22 cellular contexts compared by ENCODE assay signal in the genomic region with DNA sequence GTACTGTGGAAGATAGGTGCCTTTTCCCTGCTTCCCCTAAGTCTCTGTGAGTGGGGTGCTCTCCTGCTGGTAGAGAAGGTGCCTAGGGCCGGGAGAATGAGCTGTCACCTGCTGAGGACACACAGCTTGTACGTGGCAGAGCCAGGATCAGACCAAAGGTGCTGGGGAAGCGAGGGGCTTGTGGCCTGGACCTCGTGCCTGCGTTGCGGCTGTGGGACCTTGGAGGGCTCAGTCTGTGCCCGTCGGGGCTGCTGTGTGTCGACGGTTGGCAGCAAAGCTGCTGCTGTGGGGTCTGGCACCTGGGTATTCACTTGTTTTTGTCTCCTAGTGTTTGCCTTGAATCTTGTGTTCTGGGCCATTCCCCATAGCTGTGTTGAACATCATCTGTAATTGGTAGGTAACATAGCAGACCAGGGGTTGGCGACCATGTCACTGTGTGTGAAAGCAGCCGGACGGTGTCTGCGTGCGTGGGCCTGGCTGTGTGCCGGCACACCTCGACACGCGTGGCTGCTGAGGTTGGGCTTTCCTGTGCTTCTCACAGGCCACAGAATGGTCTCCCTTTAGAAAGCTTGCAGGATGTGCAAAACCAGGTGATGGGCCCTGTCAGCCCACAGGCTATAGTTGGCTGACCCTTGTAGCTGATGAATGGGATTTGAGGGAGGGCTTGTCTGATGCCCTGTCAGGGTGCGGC. TPM values are rescaled to one million over a fixed set of nuclear protein-coding genes. Genes with fewer than 3 reads are reported as not detected.
DNase-seq lines count a peak whose midpoint lies in the region; ATAC-seq and TF ChIP-seq lines count a peak whose summit lies in the region.
"Had no signal": no experiment of that assay in that cellular context is flagged by ENCODE, and none has a peak within 500 bp of the region (broad histone marks: within the 10 kb centered on the region; RNA-seq: fewer than 3 reads in every experiment).

No MANE protein-coding gene starts in this region.

- no peak for DNase-seq in natural killer cell
- no peak for DNase-seq in natural killer cell treated with Interleukin-12 subunit alpha and Interleukin-12 subunit beta and Interleukin-15 and Interleukin-18, amount 100 ng/mL, for 72 hours (ENCODE audit: low spot score)
- DNase-seq in Panc1 (ENCODE audit: low read depth, low spot score), result no peak
- no peak for DNase-seq in endothelial cell (ENCODE audit: low spot score)
- no peak for DNase-seq in NOMO-1 treated with DMSO at 0.1 percent for 48 hours (lab: John Stamatoyannopoulos, UW; ENCODE audit: unreplicated experiment)
- no peak for DNase-seq in stimulated activated CD4-positive, alpha-beta T cell treated with anti-CD3 and anti-CD28 coated beads, Interleukin-12 subunit alpha, Interleukin-12 subunit beta, amount 100 ng/mL, for 4 hours
- DNase-seq: CD8-positive, alpha-beta memory T cell; DMS79 treated with DMSO at 0.1 percent for 48 hours; GF-D8; GM23248; H7; HFFc6; IMR-90; NCI-H1048; NCI-H1417; NCI-H1694; NCI-H2029 treated with DMSO at 0.1 percent for 48 hours; NCI-H526 treated with DMSO at 0.1 percent for 48 hours; SHP77 treated with DMSO at 0.1 percent for 48 hours had no signal

- TF ChIP-seq CTCF in natural killer cell (IDR thresholded peaks at IDR 0.05) (no peak), Panc1 (IDR thresholded peaks at IDR 0.05) (no peak), endothelial cell (IDR thresholded peaks at IDR 0.05; ENCODE audit: unreplicated experiment) (no peak)

- ATAC-seq in natural killer cell (peak in 1 of 3 donors; percentile 7), Panc1 (no peak), HG03354 (IDR thresholded peaks at IDR 0.05; ENCODE audit: poor library complexity, severe bottlenecking, unreplicated experiment) (no peak)
- no peak for ATAC-seq in natural killer cell treated with Interleukin-12 subunit alpha and Interleukin-12 subunit beta and Interleukin-15 and Interleukin-18, amount 100 ng/mL, for 72 hours

- CTCF ChIA-PET in Panc1 (lab: Charles Lee), result no interaction called here

- POLR2A ChIA-PET in Panc1 (lab: Charles Lee), result no interaction called here

- H3K27ac Mint-ChIP-seq in natural killer cell (peak overlapping the region; percentile 21 to 52), endothelial cell (ENCODE audit: unreplicated experiment) (peak overlapping the region; percentile 93)
- no peak overlapping the region for H3K27ac Mint-ChIP-seq in natural killer cell treated with Interleukin-12 subunit alpha and Interleukin-12 subunit beta and Interleukin-15 and Interleukin-18, amount 100 ng/mL, for 72 hours
- H3K27ac Mint-ChIP-seq: B cell had no signal

- H3K36me3 Mint-ChIP-seq in natural killer cell (peaks cover 8% of the 10 kb centered on the region), endothelial cell (ENCODE audit: low read depth, unreplicated experiment) (peaks cover 61% of the 10 kb centered on the region)
- H3K36me3 Mint-ChIP-seq in natural killer cell treated with Interleukin-12 subunit alpha and Interleukin-12 subunit beta and Interleukin-15 and Interleukin-18, amount 100 ng/mL, for 72 hours, result peaks cover 22% of the 10 kb centered on the region

- H3K36me3 ChIP-seq in Panc1 (ENCODE audit: control insufficient read depth, insufficient read depth, low read length), result peaks cover 46% of the 10 kb centered on the region

- no peaks in the 10 kb centered on the region for H3K27me3 ChIP-seq in Panc1 (ENCODE audit: control insufficient read depth, insufficient read depth, low read length)

- in situ Hi-C loops in Panc1 (cut with HindIII; ENCODE audit: low pct_unique_long_range_greater_than_20kb, low sequenced_read_pairs), result no loop called here

- H3K4me1 Mint-ChIP-seq in natural killer cell, result peaks cover 15 to 44% of the 10 kb centered on the region in 2 donors
- H3K4me1 Mint-ChIP-seq in natural killer cell treated with Interleukin-12 subunit alpha and Interleukin-12 subunit beta and Interleukin-15 and Interleukin-18, amount 100 ng/mL, for 72 hours (ENCODE audit: low read depth in 2 of 2), result peaks cover 32 to 33% of the 10 kb centered on the region in 2 donors
- H3K4me1 Mint-ChIP-seq in endothelial cell (ENCODE audit: unreplicated experiment), result peaks cover 41% of the 10 kb centered on the region

- intact Hi-C loops in natural killer cell (cut with micrococcal nuclease), result no loop called here
- intact Hi-C loops in Panc1 (cut with micrococcal nuclease; ENCODE audit: unreplicated experiment), result no loop called here

- H3K4me3 ChIP-seq in Panc1 (ENCODE audit: low read depth in 2 of 2, low read length in 2 of 2), result no peak overlapping the region
- H3K4me3 ChIP-seq: GM23248 had no signal

- no peak overlapping the region for H3K4me3 Mint-ChIP-seq in natural killer cell
- H3K4me3 Mint-ChIP-seq in natural killer cell treated with Interleukin-12 subunit alpha and Interleukin-12 subunit beta and Interleukin-15 and Interleukin-18, amount 100 ng/mL, for 72 hours, result no peak overlapping the region
- H3K4me3 Mint-ChIP-seq in endothelial cell (ENCODE audit: unreplicated experiment), result no peak overlapping the region
- H3K4me3 Mint-ChIP-seq: B cell; CD8-positive, alpha-beta memory T cell; HFFc6 had no signal

- H3K9me3 ChIP-seq in Panc1 (ENCODE audit: control insufficient read depth, insufficient read depth, low read depth, low read length), result no peaks in the 10 kb centered on the region

- BruUV-seq in Panc1 (replicated peaks; lab: Mats Ljungman, UMichigan), result no TSS peak

- H3K27ac ChIP-seq in Panc1 (ENCODE audit: low read length), result peak overlapping the region; percentile 66; the same call in 1 of the 2 replicates
- H3K27ac ChIP-seq: C4-2B, GM23248 had no signal

- H3K27me3 Mint-ChIP-seq in natural killer cell (ENCODE audit: low read depth in 2 of 2) (no peaks in the 10 kb centered on the region), endothelial cell (ENCODE audit: unreplicated experiment) (peaks cover 40% of the 10 kb centered on the region)
- no peaks in the 10 kb centered on the region for H3K27me3 Mint-ChIP-seq in natural killer cell treated with Interleukin-12 subunit alpha and Interleukin-12 subunit beta and Interleukin-15 and Interleukin-18, amount 100 ng/mL, for 72 hours
- H3K27me3 Mint-ChIP-seq: B cell had no signal

- H3K9me3 Mint-ChIP-seq in natural killer cell, result no peaks in the 10 kb centered on the region
- no peaks in the 10 kb centered on the region for H3K9me3 Mint-ChIP-seq in natural killer cell treated with Interleukin-12 subunit alpha and Interleukin-12 subunit beta and Interleukin-15 and Interleukin-18, amount 100 ng/mL, for 72 hours
- no peaks in the 10 kb centered on the region for H3K9me3 Mint-ChIP-seq in endothelial cell (ENCODE audit: unreplicated experiment)
- H3K9me3 Mint-ChIP-seq: CD8-positive, alpha-beta memory T cell; HFFc6 had no signal

- peaks cover 46% of the 10 kb centered on the region for H3K4me1 ChIP-seq in Panc1 (ENCODE audit: control insufficient read depth, insufficient read depth, low read length)

RNA-seq across cellular contexts. Expression of gene U2AF2, which starts 9.2 kb away (rescaled TPM):
- total RNA-seq in natural killer cell, result 100 to 1,000 TPM; 304 to 322 (median 321) TPM
- 100 to 1,000 TPM; 266 to 434 TPM for total RNA-seq in natural killer cell treated with Interleukin-12 subunit alpha and Interleukin-12 subunit beta and Interleukin-15 and Interleukin-18, amount 100 ng/mL, for 72 hours
- 545 TPM for total RNA-seq in Panc1 (2021; ENCODE audit: unreplicated experiment)
- 761 TPM for polyA plus RNA-seq in Panc1 (2012; ENCODE audit: insufficient read length)
- total RNA-seq in endothelial cell (ENCODE audit: unreplicated experiment), result 219 TPM

RNA-seq across cellular contexts. Expression of gene EPN1, which starts 11.0 kb away (rescaled TPM):
- total RNA-seq in natural killer cell (10 to 100 TPM; 47.6 to 56.4 (median 51.8) TPM), Panc1 (2021; ENCODE audit: unreplicated experiment) (361 TPM), endothelial cell (ENCODE audit: unreplicated experiment) (250 TPM)
- 10 to 100 TPM; 40.7 to 63.9 TPM for total RNA-seq in natural killer cell treated with Interleukin-12 subunit alpha and Interleukin-12 subunit beta and Interleukin-15 and Interleukin-18, amount 100 ng/mL, for 72 hours
- 697 TPM for polyA plus RNA-seq in Panc1 (2012; ENCODE audit: insufficient read length)

RNA-seq across cellular contexts. Expression of gene CCDC106, which starts 16.0 kb away (rescaled TPM):
- total RNA-seq in natural killer cell (1 to 10 TPM; 2.0 to 3.2 (median 3.2) TPM), Panc1 (2021; ENCODE audit: unreplicated experiment) (47.8 TPM), endothelial cell (ENCODE audit: unreplicated experiment) (20.1 TPM)
- total RNA-seq in natural killer cell treated with Interleukin-12 subunit alpha and Interleukin-12 subunit beta and Interleukin-15 and Interleukin-18, amount 100 ng/mL, for 72 hours, result 1 to 10 TPM; 1.9 to 3.3 TPM
- polyA plus RNA-seq in Panc1 (2012; ENCODE audit: insufficient read length), result 101 TPM

RNA-seq across cellular contexts. Expression of gene ZNF581, which starts 20.5 kb away (rescaled TPM):
- total RNA-seq in natural killer cell, result 10 to 100 TPM; 15.4 to 21.9 (median 19.0) TPM
- total RNA-seq in natural killer cell treated with Interleukin-12 subunit alpha and Interleukin-12 subunit beta and Interleukin-15 and Interleukin-18, amount 100 ng/mL, for 72 hours, result 10 to 100 TPM; 15.1 to 27.6 TPM
- 39.0 TPM for total RNA-seq in Panc1 (2021; ENCODE audit: unreplicated experiment)
- 42.2 TPM for polyA plus RNA-seq in Panc1 (2012; ENCODE audit: insufficient read length)
- total RNA-seq in endothelial cell (ENCODE audit: unreplicated experiment), result 47.2 TPM

RNA-seq across cellular contexts. Expression of gene ZNF580, which starts 23.2 kb away (rescaled TPM):
- total RNA-seq in natural killer cell (10 to 100 TPM; 38.0 to 46.0 (median 40.0) TPM), Panc1 (2021; ENCODE audit: unreplicated experiment) (58.0 TPM), endothelial cell (ENCODE audit: unreplicated experiment) (34.0 TPM)
- 10 to 100 TPM; 35.7 to 39.5 TPM for total RNA-seq in natural killer cell treated with Interleukin-12 subunit alpha and Interleukin-12 subunit beta and Interleukin-15 and Interleukin-18, amount 100 ng/mL, for 72 hours
- polyA plus RNA-seq in Panc1 (2012; ENCODE audit: insufficient read length), result 91.5 TPM

Comparison
In these comparisons a context has a peak if more than half of its experiments do, and no peak if none do; other contexts are left out.
1. H3K27ac Mint-ChIP-seq: peak in natural killer cell (2 of 2) and endothelial cell (single experiment); none in natural killer cell treated with Interleukin-12 subunit alpha and Interleukin-12 subunit beta and Interleukin-15 and Interleukin-18, amount 100 ng/mL, for 72 hours (0 of 2).